9 cellular contexts compared by ENCODE assay signal in the genomic region with DNA sequence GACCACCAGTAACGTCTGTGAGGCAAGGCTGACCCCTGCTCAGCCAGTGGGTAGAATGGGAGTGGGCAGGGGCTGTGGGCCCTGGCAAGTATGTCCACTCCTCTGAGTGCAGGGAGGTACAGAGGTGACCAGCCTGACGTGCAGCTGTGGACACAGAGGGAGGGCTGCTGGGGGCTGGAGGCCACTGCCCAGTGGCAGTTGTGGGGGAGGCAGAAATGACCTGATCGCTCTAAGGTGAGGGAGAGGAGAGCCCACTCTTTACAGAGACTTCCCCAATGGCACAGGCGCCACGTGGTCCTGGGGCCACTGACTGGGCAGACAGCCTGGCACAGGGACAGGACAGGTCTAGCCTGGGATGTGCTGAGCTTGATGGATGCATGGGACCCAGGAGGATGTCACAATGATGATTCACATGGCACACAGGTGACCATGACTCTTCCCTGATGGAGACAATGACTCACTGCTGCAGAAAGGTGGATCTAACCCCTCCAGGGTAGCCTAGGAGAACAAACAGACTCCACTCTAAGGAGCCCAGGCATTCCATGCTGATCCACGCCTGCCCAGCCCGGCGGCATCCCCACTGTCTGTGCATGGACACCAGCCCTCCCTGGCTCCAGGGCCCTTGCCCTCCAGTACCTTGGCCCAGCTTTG. TPM values are rescaled to one million over a fixed set of nuclear protein-coding genes. Genes with fewer than 3 reads are reported as not detected.
DNase-seq lines count a peak whose midpoint lies in the region; ATAC-seq and TF ChIP-seq lines count a peak whose summit lies in the region.
"Had no signal": no experiment of that assay in that cellular context is flagged by ENCODE, and none has a peak within 500 bp of the region (broad histone marks: within the 10 kb centered on the region; RNA-seq: fewer than 3 reads in every experiment).

No MANE protein-coding gene starts in this region.

- peaks cover 33% of the 10 kb centered on the region for H3K79me1 ChIP-seq in trophoblast cell (ENCODE audit: low read length)

- H3K4me2 ChIP-seq in DND-41 (ENCODE audit: insufficient read depth, low read length) (no peak overlapping the region), trophoblast cell (ENCODE audit: low read length) (peak overlapping the region; percentile 45)

- TF ChIP-seq CTCF in DND-41 (IDR thresholded peaks at IDR 0.05; ENCODE audit: borderline replicate concordance, extremely low read depth, low read length, poor library complexity, severe bottlenecking), result no peak
- no peak for TF ChIP-seq CTCF in fibroblast of villous mesenchyme (IDR thresholded peaks at IDR 0.05; ENCODE audit: insufficient read depth, low read depth, low read length)

- no peak overlapping the region for H3K23ac ChIP-seq in trophoblast cell (ENCODE audit: low read length)

- H3K18ac ChIP-seq in trophoblast cell (ENCODE audit: low read length), result peak overlapping the region; percentile 90

- no peak for ATAC-seq in DND-41 (ENCODE audit: insufficient read depth, low read depth)
- ATAC-seq in HG03342 (IDR thresholded peaks at IDR 0.05; ENCODE audit: unreplicated experiment), result no peak
- no peak for ATAC-seq in HG03135 (IDR thresholded peaks at IDR 0.05; ENCODE audit: unreplicated experiment)

- H3K9me3 ChIP-seq in DND-41 (ENCODE audit: insufficient read depth, low read length, severe bottlenecking) (no peaks in the 10 kb centered on the region), trophoblast cell (ENCODE audit: insufficient read depth, low read depth, low read length) (no peaks in the 10 kb centered on the region)

- peaks cover 86% of the 10 kb centered on the region for H3K36me3 ChIP-seq in DND-41 (ENCODE audit: insufficient read depth, low read length)
- H3K36me3 ChIP-seq in trophoblast cell (ENCODE audit: control insufficient read depth in 1 of 2, insufficient read depth in 2 of 2, low read length in 2 of 2), result peaks cover 41 to 52% of the 10 kb centered on the region in 2 experiments

- H3K4me1 ChIP-seq in DND-41 (ENCODE audit: insufficient read depth, low read length), result peaks cover 7% of the 10 kb centered on the region
- H3K4me1 ChIP-seq in trophoblast cell (ENCODE audit: control insufficient read depth in 1 of 2, insufficient read depth in 2 of 2, low read length in 2 of 2), result peaks cover 55 to 57% of the 10 kb centered on the region in 2 experiments

- WGBS in trophoblast cell (ENCODE audit: extremely low coverage, insufficient coverage, insufficient read length), result no CpG with 5 or more reads among the region's 8 CpGs

- H4K12ac ChIP-seq in trophoblast cell (ENCODE audit: low read depth, low read length), result peak overlapping the region; percentile 5

- H2AFZ ChIP-seq in DND-41 (ENCODE audit: low read depth, low read length) (no peak overlapping the region), trophoblast cell (ENCODE audit: insufficient read depth, low read length, poor library complexity) (peak overlapping the region; percentile 19)

- no peak overlapping the region for H3K4me3 ChIP-seq in DND-41 (ENCODE audit: low read depth in 1 of 2, low read length in 2 of 2)
- H3K4me3 ChIP-seq in fibroblast of villous mesenchyme (ENCODE audit: low read depth, low read length), result no peak overlapping the region
- no peak overlapping the region for H3K4me3 ChIP-seq in trophoblast cell (ENCODE audit: low read depth, low read length)

- peaks cover 99% of the 10 kb centered on the region for H3K79me2 ChIP-seq in DND-41 (ENCODE audit: insufficient read depth, low read length)
- peaks cover 49% of the 10 kb centered on the region for H3K79me2 ChIP-seq in trophoblast cell (ENCODE audit: control insufficient read depth, insufficient read depth, low read length, poor library complexity)

- peak overlapping the region; percentile 92 for H2BK5ac ChIP-seq in trophoblast cell (ENCODE audit: low read depth, low read length, poor library complexity)

- H2BK12ac ChIP-seq in trophoblast cell (ENCODE audit: low read length), result peak overlapping the region; percentile 75

- 0 out of 2 replicates have a peak overlapping the region, but pooled peaks have one; percentile 6 for H3K27ac ChIP-seq in DND-41 (ENCODE audit: low read length)
- H3K27ac ChIP-seq in trophoblast cell (ENCODE audit: low read depth, low read length), result peak overlapping the region; percentile 96

- H4K20me1 ChIP-seq in DND-41 (ENCODE audit: insufficient read depth, low read length), result peaks cover 90% of the 10 kb centered on the region

- H3K27me3 ChIP-seq in DND-41 (ENCODE audit: insufficient read depth, low read length, poor library complexity) (no peaks in the 10 kb centered on the region), trophoblast cell (ENCODE audit: insufficient read depth, low read length) (no peaks in the 10 kb centered on the region)

- DNase-seq in DND-41 (peak; percentile 4), RKO (ENCODE audit: low spot score) (peak; percentile 43), fibroblast of villous mesenchyme (ENCODE audit: low read depth) (peak; percentile 41), trophoblast cell (peak; percentile 96 to 98), NCI-H128 (lab: John Stamatoyannopoulos, UW; ENCODE audit: unreplicated experiment) (no peak), cerebellar nuclear complex (lab: John Stamatoyannopoulos, UW) (no peak)
- DNase-seq: NCI-H446 had no signal

- H3K9ac ChIP-seq in DND-41 (ENCODE audit: low read depth, low read length), result no peak overlapping the region
- peak overlapping the region; percentile 30 for H3K9ac ChIP-seq in trophoblast cell (ENCODE audit: low read length)

- H3K4ac ChIP-seq in trophoblast cell (ENCODE audit: low read depth, low read length), result peak overlapping the region; percentile 75

- peak overlapping the region; percentile 78 for H4K8ac ChIP-seq in trophoblast cell (ENCODE audit: low read depth, low read length)

- peak overlapping the region; percentile 88 for H3K14ac ChIP-seq in trophoblast cell (ENCODE audit: low read length)

- peak overlapping the region; percentile 95 for H2AK5ac ChIP-seq in trophoblast cell (ENCODE audit: low read length)

- peak overlapping the region; percentile 82 for H2BK120ac ChIP-seq in trophoblast cell (ENCODE audit: insufficient read depth, low read length, poor library complexity)

- H4K91ac ChIP-seq in trophoblast cell (ENCODE audit: low read depth, low read length), result peak overlapping the region; percentile 95

RNA-seq across cellular contexts. Expression of a gene that starts 7.7 kb away (rescaled TPM):
- 35.8 and 57.4 TPM in 2 replicates for total RNA-seq in fibroblast of villous mesenchyme
- 199 and 206 TPM in 2 replicates for polyA plus RNA-seq in trophoblast cell (2013)

Comparison
In these comparisons a context has a peak if more than half of its experiments do, and no peak if none do; other contexts are left out.
1. DNase-seq: peak in DND-41 (single experiment), RKO (single experiment), fibroblast of villous mesenchyme (single experiment) and trophoblast cell (2 of 2); none in NCI-H128 (single experiment) and cerebellar nuclear complex (0 of 2).